In the genomic region with DNA sequence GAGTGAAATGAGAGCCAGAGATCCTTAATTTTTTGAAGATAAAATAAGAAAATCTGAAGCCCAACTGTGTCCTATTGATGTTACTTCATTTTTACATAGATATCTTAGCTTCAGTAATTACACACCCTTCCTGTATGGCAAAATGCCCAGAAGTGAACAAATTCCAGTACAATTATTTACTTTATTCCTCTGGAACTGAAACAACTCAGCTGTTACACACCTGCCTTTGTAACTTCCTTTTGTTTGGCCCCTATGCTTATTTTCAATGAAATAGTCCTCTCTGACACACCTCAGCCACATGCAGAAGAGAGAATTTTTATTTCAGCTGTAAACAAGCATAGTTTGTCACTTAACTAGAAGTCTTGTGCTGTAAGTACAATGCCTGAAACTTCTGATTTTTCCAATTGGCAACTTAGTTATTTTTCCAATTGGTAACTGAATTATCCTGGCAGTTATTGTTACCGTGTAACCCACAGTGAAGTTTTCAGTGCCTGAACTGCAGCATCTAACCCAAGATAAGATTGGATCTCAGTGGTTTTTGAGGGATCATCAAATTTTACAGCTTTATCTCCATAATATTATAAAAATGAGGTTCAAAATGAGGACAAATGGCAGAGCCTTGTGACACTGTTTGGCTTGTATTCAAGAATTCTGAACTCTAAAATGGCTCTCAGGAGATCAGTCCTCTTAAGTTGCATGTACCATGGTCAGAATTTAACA, we compare ENCODE assay signal across 9 cellular contexts.
DNase-seq lines count a peak whose midpoint lies in the region; ATAC-seq and TF ChIP-seq lines count a peak whose summit lies in the region.
"Had no signal": no experiment of that assay in that cellular context is flagged by ENCODE, and none has a peak within 500 bp of the region (broad histone marks: within the 10 kb centered on the region; RNA-seq: fewer than 3 reads in every experiment).

No MANE protein-coding gene starts in this region.

- no peaks in the 10 kb centered on the region for H3K27me3 Mint-ChIP-seq in nephron (ENCODE audit: low read depth)

- CTCF ChIA-PET in GM10248 (lab: Yijun Ruan, JAX) = interaction anchor here (1.2 to 1.8 kb wide), 2 partner anchors 9 to 10 kb away, joined by 3 to 8 read pairs; no protein-coding TSS in a partner anchor

- peaks cover 25% of the 10 kb centered on the region for H3K36me3 Mint-ChIP-seq in nephron (ENCODE audit: low read depth)

- H3K9me3 Mint-ChIP-seq in nephron = no peaks in the 10 kb centered on the region

- peak overlapping the region; percentile 81 to 95 (median 88) for H3K27ac Mint-ChIP-seq in nephron

- H3K4me1 Mint-ChIP-seq in nephron = peaks cover 20% of the 10 kb centered on the region

- no peak overlapping the region for H3K4me3 Mint-ChIP-seq in nephron

- ATAC-seq in HG03442 (IDR thresholded peaks at IDR 0.05; ENCODE audit: unreplicated experiment) (no peak), GM19463 (IDR thresholded peaks at IDR 0.05; ENCODE audit: unreplicated experiment) (no peak), HG03571 (IDR thresholded peaks at IDR 0.05; ENCODE audit: unreplicated experiment) (no peak)

- no peak for TF ChIP-seq CTCF in nephron (IDR thresholded peaks at IDR 0.05; ENCODE audit: unreplicated experiment in 3 of 3)
- no peak for TF ChIP-seq CTCF in GM10248 (IDR thresholded peaks at IDR 0.05; ENCODE audit: control extremely low read depth, extremely low read depth, low read depth, missing control alignments)

- POLR2A ChIA-PET in GM10248 (lab: Yijun Ruan, JAX) = no interaction called here

- DNase-seq in ELR (ENCODE audit: low read depth) = peak; percentile 87
- peak; percentile 19 for DNase-seq in NCI-H2227 treated with DMSO at 0.1 percent for 48 hours (lab: John Stamatoyannopoulos, UW)
- peak; percentile 92 for DNase-seq in dermis blood vessel endothelial cell
- DNase-seq in GM10248 (ENCODE audit: extremely low spot score) = no peak
- DNase-seq: activated effector memory CD4-positive, alpha-beta T cell treated with Interleukin-2 at 50 U/mL for 16 hours had no signal
